Comparison of ENCODE assay signal across 24 cellular contexts in genomic region chr7:47446871-47447466, GRCh38.
DNase-seq lines count a peak whose midpoint lies in the region; ATAC-seq, FAIRE-seq and TF ChIP-seq lines count a peak whose summit lies in the region.
"Had no signal": no experiment of that assay in that cellular context is flagged by ENCODE, and none has a peak within 500 bp of the region (broad histone marks: within the 10 kb centered on the region; RNA-seq: fewer than 3 reads in every experiment).

No MANE protein-coding gene starts in this region.

- H3K9ac ChIP-seq in HepG2 (ENCODE audit: insufficient read depth, low read depth, low read length), result no peak overlapping the region

- H3K9me3 Mint-ChIP-seq in type B pancreatic cell, result no peaks in the 10 kb centered on the region
- H3K9me3 Mint-ChIP-seq: activated CD4-positive, alpha-beta memory T cell treated with anti-CD3 and anti-CD28 coated beads for 36 hours; activated naive CD4-positive, alpha-beta T cell treated with anti-CD3 and anti-CD28 coated beads, Interleukin-2, amount 50 U/mL, for 24 hours; activated T-cell treated with anti-CD3 and anti-CD28 coated beads, Interleukin-2, amount 50 U/mL, for 24 hours had no signal

- H3K27ac ChIP-seq in right atrium auricular region (no peak overlapping the region), HepG2 (ENCODE audit: extremely low read length, insufficient read depth, low read length) (peak overlapping the region; percentile 16), pancreas (peak overlapping the region in 3 of 4 donors; percentile 33 to 62 (median 35))
- H3K27ac ChIP-seq: neutrophil, tibial artery, WERI-Rb-1 had no signal

- H3K4me3 ChIP-seq in right atrium auricular region (no peak overlapping the region), HepG2 (replicated peaks in 1 of 3; ENCODE audit: insufficient read depth in 1 of 3, low read depth in 2 of 3, low read length in 3 of 3) (no peak overlapping the region), pancreas (no peak overlapping the region)
- H3K4me3 ChIP-seq: tibial artery had no signal

- H2AFZ ChIP-seq in HepG2 (ENCODE audit: low read length), result no peak overlapping the region

- H4K20me1 ChIP-seq in HepG2 (ENCODE audit: insufficient read depth, low read length), result peaks cover 66% of the 10 kb centered on the region

- no peak for TF ChIP-seq POLR2A in HepG2 (IDR thresholded peaks at IDR 0.05; ENCODE audit: insufficient read depth in 1 of 2, low read depth in 2 of 2, low read length in 2 of 2)

- H3K27ac Mint-ChIP-seq in type B pancreatic cell, result peak overlapping the region; percentile 41
- H3K27ac Mint-ChIP-seq: activated CD4-positive, alpha-beta memory T cell treated with anti-CD3 and anti-CD28 coated beads for 36 hours; activated naive CD4-positive, alpha-beta T cell treated with anti-CD3 and anti-CD28 coated beads, Interleukin-2, amount 50 U/mL, for 24 hours; activated T-cell treated with anti-CD3 and anti-CD28 coated beads, Interleukin-2, amount 50 U/mL, for 24 hours had no signal

- H3K4me1 Mint-ChIP-seq in type B pancreatic cell (ENCODE audit: unreplicated experiment), result peaks cover 50% of the 10 kb centered on the region
- H3K4me1 Mint-ChIP-seq: activated naive CD4-positive, alpha-beta T cell treated with anti-CD3 and anti-CD28 coated beads, Interleukin-2, amount 50 U/mL, for 24 hours had no signal

- in situ Hi-C loops in HepG2 (cut with HindIII; ENCODE audit: extremely low pct_ligation_motif_present, low pct_unique_long_range_greater_than_20kb), result no loop called here

- TF ChIP-seq CTCF in right atrium auricular region (IDR thresholded peaks at IDR 0.05) (no peak), HepG2 (CRISPR knock-in tag; IDR thresholded peaks at IDR 0.05) (no peak), pancreas (IDR thresholded peaks at IDR 0.05) (no peak), type B pancreatic cell (conservative IDR thresholded peaks at IDR 0.05) (no peak)

- intact Hi-C loops in Right ventricle myocardium superior (cut with DNase I) (no loop called here), HepG2 (cut with micrococcal nuclease; ENCODE audit: unreplicated experiment) (loop anchor here (5.0 kb wide), 1 partner anchor 370 kb away; no protein-coding TSS in a partner anchor), pancreas (cut with DNase I) (loop anchor here in 1 of 3 donors (10.0 kb wide), 1 partner anchor 128 kb away; no protein-coding TSS in a partner anchor)

- FAIRE-seq in HepG2 (lab: Jason Lieb, UNC) (no peak), pancreas (lab: Jason Lieb, UNC) (no peak)
- FAIRE-seq: colon, endometrium, GM12891 had no signal

- H3K27me3 Mint-ChIP-seq in type B pancreatic cell, result no peaks in the 10 kb centered on the region
- H3K27me3 Mint-ChIP-seq: activated CD4-positive, alpha-beta memory T cell treated with anti-CD3 and anti-CD28 coated beads for 36 hours; activated naive CD4-positive, alpha-beta T cell treated with anti-CD3 and anti-CD28 coated beads, Interleukin-2, amount 50 U/mL, for 24 hours had no signal

- no peak overlapping the region for H3K4me3 Mint-ChIP-seq in type B pancreatic cell
- H3K4me3 Mint-ChIP-seq: activated CD4-positive, alpha-beta memory T cell treated with anti-CD3 and anti-CD28 coated beads for 36 hours; activated naive CD4-positive, alpha-beta T cell treated with anti-CD3 and anti-CD28 coated beads, Interleukin-2, amount 50 U/mL, for 24 hours; activated T-cell treated with anti-CD3 and anti-CD28 coated beads, Interleukin-2, amount 50 U/mL, for 24 hours had no signal

- CTCF ChIA-PET in HepG2 (lab: Yijun Ruan, JAX; ENCODE audit: low intra/inter-chr PET ratio, low total read pairs), result no interaction called here

- POLR2A ChIA-PET in HepG2 (lab: Yijun Ruan, JAX), result interaction anchor here (1.0 kb wide), 1 partner anchor 28 kb away, joined by 3 read pairs; no protein-coding TSS in a partner anchor

- 62% methylated on average over 9 of the region's 9 CpGs for WGBS in HepG2 (ENCODE audit: low lambda C conversion rate)
- WGBS in pancreas, 2 donors, result 36 to 48% methylated on average over 9 of the region's 9 CpGs

- ATAC-seq in Right ventricle myocardium superior (ENCODE audit: poor library complexity), result peak; percentile 29
- ATAC-seq in HepG2, result peak; percentile 21
- peak in 2 of 4 donors; percentile 2 to 4 for ATAC-seq in pancreas

- TF ChIP-seq RAD21 in HepG2 (CRISPR knock-in tag; IDR thresholded peaks at IDR 0.05), result no peak

- H3K4me1 ChIP-seq in right atrium auricular region, result peaks cover 0 to 24% of the 10 kb centered on the region in 2 donors
- H3K4me1 ChIP-seq in HepG2 (ENCODE audit: insufficient read depth, low read length), result peaks cover 60% of the 10 kb centered on the region
- peaks cover 46 to 74% (median 68%) of the 10 kb centered on the region in 3 donors for H3K4me1 ChIP-seq in pancreas

- TF ChIP-seq EP300 in HepG2 (IDR thresholded peaks at IDR 0.05; ENCODE audit: low read depth in 2 of 2, low read length in 2 of 2) (peak in 1 of 2 experiments; percentile 17; a peak in 1 of 4 replicates), HepG2 (CRISPR knock-in tag; IDR thresholded peaks at IDR 0.05; ENCODE audit: borderline replicate concordance) (no peak)

- H3K4me2 ChIP-seq in HepG2 (ENCODE audit: low read depth, low read length), result 0 out of 2 replicates have a peak overlapping the region, but pooled peaks have one; percentile 10

- BruUV-seq in HepG2 (replicated peaks; lab: Mats Ljungman, UMichigan), result no TSS peak

- H3K36me3 Mint-ChIP-seq in type B pancreatic cell, result peaks cover 4% of the 10 kb centered on the region
- H3K36me3 Mint-ChIP-seq: activated CD4-positive, alpha-beta memory T cell treated with anti-CD3 and anti-CD28 coated beads for 36 hours; activated naive CD4-positive, alpha-beta T cell treated with anti-CD3 and anti-CD28 coated beads, Interleukin-2, amount 50 U/mL, for 24 hours had no signal

- peaks cover 87% of the 10 kb centered on the region for H3K79me2 ChIP-seq in HepG2 (ENCODE audit: insufficient read depth, low read length)

- DNase-seq in Right ventricle myocardium superior (no peak), right atrium auricular region (ENCODE audit: low spot score) (no peak), HepG2 (ENCODE audit: low spot score) (peak; percentile 48), pancreas (peak in 1 of 6 donors; percentile 61), type B pancreatic cell (ENCODE audit: extremely low spot score, unreplicated experiment) (no peak), HT-29 (ENCODE audit: low spot score) (no peak), nucleus accumbens (lab: John Stamatoyannopoulos, UW) (no peak), NCI-H187 treated with DMSO at 0.1 percent for 48 hours (lab: John Stamatoyannopoulos, UW) (no peak)
- DNase-seq: activated CD4-positive, alpha-beta memory T cell treated with anti-CD3 and anti-CD28 coated beads for 36 hours; activated T-cell treated with anti-CD3 and anti-CD28 coated beads, Interleukin-2, amount 50 U/mL, for 24 hours; Calu3; GDM1; hippocampal formation; islet precursor cell; NCI-H1694 treated with DMSO at 0.1 percent for 48 hours; NCI-H345; NK-92 treated with Interleukin-12 subunit alpha and Interleukin-12 subunit beta, amount 100 ng/mL, for 24 hours; WERI-Rb-1 had no signal

- no peaks in the 10 kb centered on the region for H3K27me3 ChIP-seq in right atrium auricular region
- H3K27me3 ChIP-seq in HepG2 (ENCODE audit: control insufficient read depth in 1 of 2, insufficient read depth in 2 of 2, low read length in 2 of 2), result no peaks in the 10 kb centered on the region
- H3K27me3 ChIP-seq in pancreas, result no peaks in the 10 kb centered on the region
- H3K27me3 ChIP-seq: neutrophil, tibial artery had no signal

- H3K9me3 ChIP-seq in right atrium auricular region (no peaks in the 10 kb centered on the region), HepG2 (ENCODE audit: low read length) (no peaks in the 10 kb centered on the region), pancreas (no peaks in the 10 kb centered on the region)
- H3K9me3 ChIP-seq: neutrophil, tibial artery had no signal

- H3K36me3 ChIP-seq in right atrium auricular region, result no peaks in the 10 kb centered on the region
- H3K36me3 ChIP-seq in HepG2 (replicated peaks in 1 of 2; ENCODE audit: control insufficient read depth in 1 of 2, insufficient read depth in 2 of 2, low read length in 2 of 2), result peaks cover 8 to 17% of the 10 kb centered on the region in 2 experiments; a peak in 4 of 5 replicates
- H3K36me3 ChIP-seq in pancreas, result peaks cover 0 to 3% (median 0%) of the 10 kb centered on the region in 3 donors
- H3K36me3 ChIP-seq: neutrophil, tibial artery, WERI-Rb-1 had no signal

TF ChIP-seq in HepG2, 621 proteins besides CTCF, POLR2A, EP300 and RAD21 (continues in another document):
- TF ChIP-seq E2F5 (CRISPR knock-in tag; conservative IDR thresholded peaks at IDR 0.05), result no peak
- no peak for TF ChIP-seq ZNF362 (CRISPR knock-in tag; IDR thresholded peaks at IDR 0.05; ENCODE audit: borderline replicate concordance)
- peak; percentile 43; the same call in 1 of the 2 replicates for TF ChIP-seq TFAP4 (IDR thresholded peaks at IDR 0.05; ENCODE audit: borderline replicate concordance, low read depth)
- peak; percentile 36; the same call in 1 of the 2 replicates for TF ChIP-seq HNF4A (CRISPR knock-in tag; IDR thresholded peaks at IDR 0.05)
- no peak for TF ChIP-seq MBNL3 (CRISPR knock-in tag; conservative IDR thresholded peaks at IDR 0.05)
- TF ChIP-seq ASH2L (IDR thresholded peaks at IDR 0.05; ENCODE audit: insufficient read length, low read depth, low read length), result no peak

Comparison
In these comparisons a context has a peak if more than half of its experiments do, and no peak if none do; other contexts are left out.
1. H3K27ac ChIP-seq: peak in HepG2 (single experiment) and pancreas (3 of 4); none in right atrium auricular region (0 of 2).